1 cellular context compared by ENCODE assay signal in genomic region chr7:121394709-121395140, GRCh38.
A peak's percentile ranks its signal among the peaks of the same experiment; 100 is the strongest.
TF ChIP-seq lines count a peak whose summit lies in the region.

No MANE protein-coding gene starts in this region.

TF ChIP-seq in HepG2, 621 proteins besides CTCF, POLR2A, EP300 and RAD21 (continued from another document):
- TF ChIP-seq MAFK (conservative IDR thresholded peaks at IDR 0.05 in 1 of 2, IDR thresholded peaks at IDR 0.05 in 1 of 2; ENCODE audit: low read length in 2 of 2) (peak; percentile 66 to 74), ZNF83 (CRISPR knock-in tag; IDR thresholded peaks at IDR 0.05; ENCODE audit: borderline replicate concordance) (no peak), MEIS2 (CRISPR knock-in tag; IDR thresholded peaks at IDR 0.05) (no peak), SMAD9 (CRISPR knock-in tag; IDR thresholded peaks at IDR 0.05) (no peak), MXD4 (CRISPR knock-in tag; IDR thresholded peaks at IDR 0.05) (no peak), ZNF678 (CRISPR knock-in tag; IDR thresholded peaks at IDR 0.05) (no peak), ARID2 (CRISPR knock-in tag; IDR thresholded peaks at IDR 0.05; ENCODE audit: borderline replicate concordance) (no peak), RFXAP (CRISPR knock-in tag; IDR thresholded peaks at IDR 0.05; ENCODE audit: borderline replicate concordance) (no peak), SOX13 (IDR thresholded peaks at IDR 0.05) (no peak), SOX13 (CRISPR knock-in tag; conservative IDR thresholded peaks at IDR 0.05 in 1 of 2, IDR thresholded peaks at IDR 0.05 in 1 of 2) (0 out of 4 replicates have a peak, but pooled peaks of 1 of the 2 experiments have one; percentile 8), ZNF460 (CRISPR knock-in tag; IDR thresholded peaks at IDR 0.05; ENCODE audit: borderline replicate concordance) (no peak), ZMYM2 (CRISPR knock-in tag; IDR thresholded peaks at IDR 0.05) (no peak), PBX3 (CRISPR knock-in tag; IDR thresholded peaks at IDR 0.05; ENCODE audit: borderline replicate concordance) (no peak), ZBTB33 (CRISPR knock-in tag; IDR thresholded peaks at IDR 0.05) (no peak), UBTF (CRISPR knock-in tag; IDR thresholded peaks at IDR 0.05) (no peak), ATF1 (CRISPR knock-in tag; IDR thresholded peaks at IDR 0.05) (no peak), DBP (CRISPR knock-in tag; IDR thresholded peaks at IDR 0.05; ENCODE audit: not compliant biosample characterization) (no peak), JUNB (CRISPR knock-in tag; IDR thresholded peaks at IDR 0.05; ENCODE audit: borderline replicate concordance) (no peak), USF2 (IDR thresholded peaks at IDR 0.05; ENCODE audit: low read depth, low read length) (no peak), USF2 (CRISPR knock-in tag; IDR thresholded peaks at IDR 0.05; ENCODE audit: borderline replicate concordance) (no peak), YY1 (IDR thresholded peaks at IDR 0.05; ENCODE audit: insufficient read depth, insufficient replicate concordance, low read depth, low read length) (no peak), IKZF1 (IDR thresholded peaks at IDR 0.05) (no peak), ZNF503 (CRISPR knock-in tag; IDR thresholded peaks at IDR 0.05) (no peak), ELF3 (CRISPR knock-in tag; IDR thresholded peaks at IDR 0.05) (no peak), GTF2F1 (IDR thresholded peaks at IDR 0.05; ENCODE audit: low read length) (no peak), NR2F2 (IDR thresholded peaks at IDR 0.05; ENCODE audit: borderline replicate concordance, low read depth) (0 out of 2 replicates have a peak, but pooled peaks have one; percentile 43), ZBTB46 (CRISPR knock-in tag; IDR thresholded peaks at IDR 0.05; ENCODE audit: borderline replicate concordance) (no peak), ARID3A (IDR thresholded peaks at IDR 0.05; ENCODE audit: low read depth, low read length) (no peak), ZNF512 (CRISPR knock-in tag; IDR thresholded peaks at IDR 0.05) (no peak), ZNF18 (CRISPR knock-in tag; IDR thresholded peaks at IDR 0.05; ENCODE audit: insufficient replicate concordance) (no peak), ZNF703 (CRISPR knock-in tag; IDR thresholded peaks at IDR 0.05; ENCODE audit: borderline replicate concordance) (no peak), ZMAT3 (CRISPR knock-in tag; conservative IDR thresholded peaks at IDR 0.05) (no peak), EEA1 (CRISPR knock-in tag; IDR thresholded peaks at IDR 0.05; ENCODE audit: borderline replicate concordance) (no peak), ZNF747 (CRISPR knock-in tag; IDR thresholded peaks at IDR 0.05; ENCODE audit: borderline replicate concordance) (no peak), SPEN (CRISPR knock-in tag; IDR thresholded peaks at IDR 0.05; ENCODE audit: low read depth) (no peak), ZNF564 (CRISPR knock-in tag; IDR thresholded peaks at IDR 0.05) (no peak), PHF5A (CRISPR knock-in tag; IDR thresholded peaks at IDR 0.05; ENCODE audit: low read depth, unreplicated experiment) (no peak), TP53 (CRISPR knock-in tag; conservative IDR thresholded peaks at IDR 0.05) (no peak)
TF ChIP-seq in HepG2: peak in this region for 16.
